Comparison of ENCODE assay signal across 10 cellular contexts in the genomic region with DNA sequence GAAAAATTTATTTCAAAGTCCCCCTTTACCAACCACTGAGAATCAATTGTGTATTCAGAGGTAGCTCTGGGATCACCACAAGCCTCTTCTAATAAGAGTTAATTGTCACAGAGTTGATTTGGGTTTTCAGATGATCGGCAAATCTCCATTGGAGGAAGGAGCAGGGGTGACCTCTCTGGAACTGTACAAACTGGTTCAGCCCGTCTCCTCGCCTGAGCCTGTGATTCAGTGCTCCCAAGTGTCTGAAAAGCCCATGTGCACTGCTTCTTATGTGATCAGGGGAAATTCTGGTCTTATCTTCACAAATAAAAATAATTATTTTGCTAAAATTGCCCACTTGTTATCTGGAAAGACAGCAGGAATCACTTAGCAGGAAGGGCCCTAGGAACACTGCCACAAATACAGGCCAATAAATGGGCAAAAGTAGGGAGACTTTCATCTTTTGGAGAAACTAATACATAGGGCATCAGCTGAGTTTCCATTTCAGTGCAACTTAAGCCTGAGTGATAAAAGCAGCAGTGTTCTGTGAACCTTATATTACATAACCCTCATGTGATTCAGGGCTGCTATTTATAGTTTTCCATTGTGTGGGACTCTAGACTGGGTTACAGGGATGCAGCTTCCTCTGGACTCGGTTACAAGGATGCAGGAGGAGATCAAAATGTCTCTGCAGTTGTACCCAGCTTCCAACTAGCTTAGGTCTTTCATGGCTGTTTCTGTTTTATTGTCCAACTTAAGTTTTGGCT. TPM values are rescaled to one million over a fixed set of nuclear protein-coding genes. Genes with fewer than 3 reads are reported as not detected.
DNase-seq lines count a peak whose midpoint lies in the region; ATAC-seq and TF ChIP-seq lines count a peak whose summit lies in the region.
"Had no signal": no experiment of that assay in that cellular context is flagged by ENCODE, and none has a peak within 500 bp of the region (broad histone marks: within the 10 kb centered on the region; RNA-seq: fewer than 3 reads in every experiment).

No MANE protein-coding gene starts in this region.

- TF ChIP-seq CTCF in choroid plexus epithelial cell (conservative IDR thresholded peaks at IDR 0.05; ENCODE audit: low read depth, low read length), result no peak

- no peak for ATAC-seq in HG03108 (IDR thresholded peaks at IDR 0.05; ENCODE audit: unreplicated experiment)

- DNase-seq in LHCN-M2 (ENCODE audit: low read depth) (peak; percentile 80), choroid plexus epithelial cell (ENCODE audit: low read depth) (peak; percentile 82), left kidney (ENCODE audit: low read depth, low spot score) (peak; percentile 25), superior temporal gyrus (ENCODE audit: extremely low spot score) (peak; percentile 69), posterior vena cava (ENCODE audit: low spot score) (no peak), HPDE6-E6E7 (ENCODE audit: extremely low spot score) (no peak)
- no peak for DNase-seq in activated effector memory CD4-positive, alpha-beta T cell treated with Interleukin-2 at 50 U/mL for 16 hours
- DNase-seq: activated naive CD8-positive, alpha-beta T cell treated with anti-CD3 and anti-CD28 coated beads for 36 hours; stimulated activated CD4-positive, alpha-beta T cell treated with anti-CD3 and anti-CD28 coated beads, Interleukin-12 subunit alpha, Interleukin-12 subunit beta, amount 100 ng/mL, for 4 hours had no signal

- H3K4me3 ChIP-seq in choroid plexus epithelial cell (ENCODE audit: low read depth, low read length), result no peak overlapping the region

- intact Hi-C loops in posterior vena cava (cut with DNase I), result loop anchor here in 1 of 2 donors (10.0 kb wide), 2 partner anchors 154 to 474 kb away; no protein-coding TSS in a partner anchor

RNA-seq across cellular contexts. Expression of gene CDK1, which starts 32.3 kb away (rescaled TPM):
- total RNA-seq in LHCN-M2 (2014; rRNA removed) (180 and 183 TPM in 2 replicates), posterior vena cava (1 to 10 TPM; 1.1 to 1.3 TPM)
- polyA plus RNA-seq in LHCN-M2 (2012), result 24.3 TPM

Comparison
In these comparisons a context has a peak if more than half of its experiments do, and no peak if none do; other contexts are left out.
1. DNase-seq: peak in LHCN-M2 (single experiment), choroid plexus epithelial cell (single experiment), left kidney (single experiment) and superior temporal gyrus (single experiment); none in posterior vena cava (single experiment), HPDE6-E6E7 (single experiment) and activated effector memory CD4-positive, alpha-beta T cell treated with Interleukin-2 at 50 U/mL for 16 hours (single experiment).
2. RNA of gene CDK1, which starts 32.3 kb away (total RNA-seq): 180 to 183 TPM in LHCN-M2; 1.1 to 1.3 TPM in posterior vena cava; every median in the first group is over 10 times any median in the second.